22 cellular contexts compared by ENCODE assay signal in genomic region chr3:197042539-197042938, GRCh38.
"Had no signal": no experiment of that assay in that cellular context is flagged by ENCODE, and none has a peak within 500 bp of the region (broad histone marks: within the 10 kb centered on the region; RNA-seq: fewer than 3 reads in every experiment).

No MANE protein-coding gene starts in this region.

- H3K9ac ChIP-seq: KMS-11, SK-N-SH had no signal

- H3K4me2 ChIP-seq: KMS-11, SK-N-SH had no signal

- DNase-seq: IMR-90, Kasumi-1, MM.1S, NCI-H1092 treated with DMSO at 0.1 percent for 48 hours, NCI-H1436, NCI-H187, NCI-H2029, NCI-H226, NCI-H446, NCI-H510A, NCI-H524 treated with DMSO at 0.1 percent for 48 hours, NCI-H69, NCI-H774, Right ventricle myocardium superior, RPMI8226, SIG-M5, SK-N-SH, SW 1271 had no signal

- H3K9me3 ChIP-seq: SJSA1, SK-N-SH had no signal

- ATAC-seq: HepG2 had no signal

- H3K4me1 ChIP-seq: SJSA1 had no signal

- FAIRE-seq: HepG2, RCC 7860 had no signal

- H3K4me3 ChIP-seq: SJSA1 had no signal

- H3K27ac ChIP-seq: KMS-11, SJSA1 had no signal
